Comparison of ENCODE assay signal across 21 cellular contexts in genomic region chr3:3726549-3726948, GRCh38.
A peak's percentile ranks its signal among the peaks of the same experiment; 100 is the strongest.
DNase-seq lines count a peak whose midpoint lies in the region; ATAC-seq and TF ChIP-seq lines count a peak whose summit lies in the region.
"Had no signal": no experiment of that assay in that cellular context is flagged by ENCODE, and none has a peak within 500 bp of the region (broad histone marks: within the 10 kb centered on the region; RNA-seq: fewer than 3 reads in every experiment).

No MANE protein-coding gene starts in this region.

- peak overlapping the region; percentile 25 for H3K4me2 ChIP-seq in neural progenitor cell
- H3K4me2 ChIP-seq: A549; BLaER1 treated with 17β-estradiol and CSF1 and Interleukin-3, amounts not matched to agents 10 nM and 100 nM had no signal

- H3K79me2 ChIP-seq in neural progenitor cell (ENCODE audit: low read depth): no peaks in the 10 kb centered on the region

- TF ChIP-seq CTCF in WERI-Rb-1 (IDR thresholded peaks at IDR 0.05; ENCODE audit: low read depth, low read length) (no peak), endodermal cell (conservative IDR thresholded peaks at IDR 0.05) (no peak), neural progenitor cell (IDR thresholded peaks at IDR 0.05) (no peak)

- H3K27ac Mint-ChIP-seq in endodermal cell (no peak overlapping the region), neural progenitor cell (peak overlapping the region; percentile 78)
- H3K27ac Mint-ChIP-seq: CD14-positive monocyte; CD4-positive, alpha-beta T cell; CD8-positive, alpha-beta memory T cell had no signal

- H3K9me3 ChIP-seq in WERI-Rb-1 (ENCODE audit: severe bottlenecking) (no peaks in the 10 kb centered on the region), endodermal cell (ENCODE audit: control insufficient read depth, low read length) (peaks cover 4% of the 10 kb centered on the region), neural progenitor cell (ENCODE audit: low read depth) (no peaks in the 10 kb centered on the region)
- H3K9me3 ChIP-seq: A549; BE2C; BLaER1 treated with 17β-estradiol and CSF1 and Interleukin-3, amounts not matched to agents 10 nM and 100 nM had no signal

- H3K4me3 Mint-ChIP-seq in endodermal cell (no peak overlapping the region), neural progenitor cell (no peak overlapping the region)
- H3K4me3 Mint-ChIP-seq: CD14-positive monocyte; CD4-positive, alpha-beta T cell; CD8-positive, alpha-beta memory T cell had no signal

- H3F3A ChIP-seq in neural progenitor cell (ENCODE audit: low read depth): no peaks in the 10 kb centered on the region

- no peak for ATAC-seq in GM19397 (IDR thresholded peaks at IDR 0.05; ENCODE audit: unreplicated experiment)
- ATAC-seq: A549 had no signal

- no peak overlapping the region for H3K27ac ChIP-seq in WERI-Rb-1
- H3K27ac ChIP-seq in endodermal cell (ENCODE audit: low read depth, low read length): peak overlapping the region; percentile 74
- no peak overlapping the region for H3K27ac ChIP-seq in neural progenitor cell
- H3K27ac ChIP-seq: A549; BLaER1 treated with 17β-estradiol and CSF1 and Interleukin-3, amounts not matched to agents 10 nM and 100 nM; GM23248 had no signal

- no peaks in the 10 kb centered on the region for H3K36me3 ChIP-seq in WERI-Rb-1
- no peaks in the 10 kb centered on the region for H3K36me3 ChIP-seq in endodermal cell (ENCODE audit: control insufficient read depth, insufficient read depth, low read length)
- H3K36me3 ChIP-seq in neural progenitor cell: no peaks in the 10 kb centered on the region
- H3K36me3 ChIP-seq: BE2C; BLaER1 treated with 17β-estradiol and CSF1 and Interleukin-3, amounts not matched to agents 10 nM and 100 nM had no signal

- no peak overlapping the region for H3K4me3 ChIP-seq in WERI-Rb-1 (ENCODE audit: low read depth, low read length)
- no peak overlapping the region for H3K4me3 ChIP-seq in endodermal cell (ENCODE audit: low read length)
- no peak overlapping the region for H3K4me3 ChIP-seq in neural progenitor cell
- H3K4me3 ChIP-seq: A549; BLaER1 treated with 17β-estradiol and CSF1 and Interleukin-3, amounts not matched to agents 10 nM and 100 nM; GM23248 had no signal

- H3K4me1 ChIP-seq in endodermal cell (ENCODE audit: control insufficient read depth, insufficient read depth, low read length) (peaks cover 2% of the 10 kb centered on the region), neural progenitor cell (peaks cover 13% of the 10 kb centered on the region)
- H3K4me1 ChIP-seq: A549; BE2C; BLaER1 treated with 17β-estradiol and CSF1 and Interleukin-3, amounts not matched to agents 10 nM and 100 nM had no signal

- H3K4me1 Mint-ChIP-seq in endodermal cell: peaks cover 8% of the 10 kb centered on the region
- H3K4me1 Mint-ChIP-seq in neural progenitor cell: peaks cover 14% of the 10 kb centered on the region
- H3K4me1 Mint-ChIP-seq: CD14-positive monocyte; CD8-positive, alpha-beta memory T cell had no signal

- H3K27me3 Mint-ChIP-seq in endodermal cell (ENCODE audit: insufficient read depth): no peaks in the 10 kb centered on the region
- H3K27me3 Mint-ChIP-seq in neural progenitor cell (ENCODE audit: insufficient read depth, low read depth): peaks cover 6% of the 10 kb centered on the region
- H3K27me3 Mint-ChIP-seq: CD4-positive, alpha-beta T cell had no signal

- H3K27me3 ChIP-seq in WERI-Rb-1 (ENCODE audit: insufficient read depth, low read depth, severe bottlenecking) (no peaks in the 10 kb centered on the region), endodermal cell (ENCODE audit: control insufficient read depth, insufficient read depth, low read length, poor library complexity, severe bottlenecking) (no peaks in the 10 kb centered on the region), neural progenitor cell (no peaks in the 10 kb centered on the region)
- H3K27me3 ChIP-seq: BE2C; BLaER1 treated with 17β-estradiol and CSF1 and Interleukin-3, amounts not matched to agents 10 nM and 100 nM had no signal

- H3K9me3 Mint-ChIP-seq in endodermal cell (peaks cover 4% of the 10 kb centered on the region), neural progenitor cell (peaks cover 2% of the 10 kb centered on the region)

- H3K36me3 Mint-ChIP-seq in endodermal cell (ENCODE audit: low read depth): no peaks in the 10 kb centered on the region
- peaks cover 2% of the 10 kb centered on the region for H3K36me3 Mint-ChIP-seq in neural progenitor cell
- H3K36me3 Mint-ChIP-seq: CD14-positive monocyte; CD8-positive, alpha-beta memory T cell had no signal

- H4K20me1 ChIP-seq in neural progenitor cell (ENCODE audit: low read depth): no peaks in the 10 kb centered on the region
- H4K20me1 ChIP-seq: BLaER1 treated with 17β-estradiol and CSF1 and Interleukin-3, amounts not matched to agents 10 nM and 100 nM had no signal

- H3K9ac ChIP-seq in endodermal cell (ENCODE audit: extremely low read depth, low read length, poor library complexity, severe bottlenecking): no peak overlapping the region
- no peak overlapping the region for H3K9ac ChIP-seq in neural progenitor cell
- H3K9ac ChIP-seq: BLaER1 treated with 17β-estradiol and CSF1 and Interleukin-3, amounts not matched to agents 10 nM and 100 nM; GM23248 had no signal

- no peak overlapping the region for H2AFZ ChIP-seq in neural progenitor cell (replicated peaks)
- H2AFZ ChIP-seq: GM23248 had no signal

- DNase-seq in ELF-1 (ENCODE audit: low read depth, low spot score): peak; percentile 88
- DNase-seq in WERI-Rb-1: peak; percentile 33
- no peak for DNase-seq in endodermal cell
- DNase-seq in neural progenitor cell (ENCODE audit: low spot score): peak; percentile 59
- DNase-seq in cortex of kidney (lab: John Stamatoyannopoulos, UW): no peak
- no peak for DNase-seq in stimulated activated CD4-positive, alpha-beta T cell treated with anti-CD3 and anti-CD28 coated beads, Interleukin-1b, Interleukin-23, amount 100 ng/mL, for 48 hours
- DNase-seq: 8988T; ACHN; AML-193; BE2C; CD4-positive, alpha-beta T cell; CD8-positive, alpha-beta memory T cell; DMS 273 treated with DMSO at 0.1 percent for 48 hours; DMS79 treated with DMSO at 0.1 percent for 48 hours; GM23248; H7; HCEC 1CT had no signal

- WGBS in endodermal cell (ENCODE audit: insufficient coverage in 1 of 2, insufficient read length in 1 of 2), 2 experiments: 66 to 69% methylated on average over 5 of the region's 5 CpGs

Comparison
In these comparisons a context has a peak if more than half of its experiments do, and no peak if none do; other contexts are left out.
1. DNase-seq: peak in ELF-1 (single experiment), WERI-Rb-1 (single experiment) and neural progenitor cell (single experiment); none in endodermal cell (single experiment), cortex of kidney (single experiment) and stimulated activated CD4-positive, alpha-beta T cell treated with anti-CD3 and anti-CD28 coated beads, Interleukin-1b, Interleukin-23, amount 100 ng/mL, for 48 hours (single experiment).